In genomic region chr5:142181096-142181495, GRCh38 we compare ENCODE assay signal across 1 cellular context.
TF ChIP-seq lines count a peak whose summit lies in the region.

No MANE protein-coding gene starts in this region.

TF ChIP-seq in K562, 482 proteins besides CTCF, POLR2A, EP300 and RAD21 (continued from another document):
- no peak for TF ChIP-seq ZNF609 (CRISPR knock-in tag; IDR thresholded peaks at IDR 0.05; ENCODE audit: borderline replicate concordance)
- TF ChIP-seq THRB (CRISPR knock-in tag; conservative IDR thresholded peaks at IDR 0.05), result no peak
- TF ChIP-seq ELF2 (CRISPR knock-in tag; IDR thresholded peaks at IDR 0.05), result no peak
- TF ChIP-seq SNRNP70 (optimal IDR thresholded peaks at IDR 0.05; ENCODE audit: low read depth, low read length), result no peak
TF ChIP-seq in K562: peak in this region for 0.
